Comparison of ENCODE assay signal across 20 cellular contexts in the genomic region with DNA sequence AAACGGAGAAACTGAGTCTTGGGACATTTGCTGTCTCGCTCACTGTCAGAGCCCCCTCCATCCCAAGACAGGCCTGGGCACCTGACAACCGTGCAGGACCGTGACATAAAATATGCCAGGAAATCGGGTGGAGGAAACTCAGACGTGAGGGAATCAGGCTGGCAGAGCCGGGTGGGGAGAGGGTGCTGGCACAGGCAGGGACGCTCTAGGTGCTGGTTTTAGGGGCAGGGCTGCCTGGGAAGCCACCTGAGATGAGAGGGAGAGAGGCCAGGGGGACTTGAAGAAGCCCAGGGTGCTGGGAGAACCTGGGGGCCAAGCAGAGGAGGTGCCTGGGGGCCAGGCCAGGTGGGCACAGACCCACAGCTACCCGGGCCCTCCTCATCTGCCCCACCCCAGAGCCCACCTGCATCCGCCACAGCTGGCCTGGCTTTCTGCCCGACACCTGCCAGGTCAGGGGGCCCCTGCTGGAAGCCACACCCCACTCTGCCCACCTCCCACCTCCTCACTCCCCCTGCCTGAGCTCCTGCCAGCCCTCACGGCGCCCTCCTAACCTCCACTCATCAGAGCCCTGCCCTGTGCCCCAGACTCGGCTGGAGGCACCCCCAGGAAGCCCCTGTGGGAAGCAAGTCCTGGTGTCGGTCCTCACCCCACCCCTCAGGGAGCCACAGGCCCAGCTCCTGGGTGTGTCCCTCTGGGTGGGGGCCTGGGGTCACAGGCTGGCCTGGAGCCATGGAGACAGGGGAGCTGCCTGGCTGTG. TPM values are rescaled to one million over a fixed set of nuclear protein-coding genes. Genes with fewer than 3 reads are reported as not detected.
DNase-seq lines count a peak whose midpoint lies in the region; ATAC-seq, FAIRE-seq and TF ChIP-seq lines count a peak whose summit lies in the region.
"Had no signal": no experiment of that assay in that cellular context is flagged by ENCODE, and none has a peak within 500 bp of the region (broad histone marks: within the 10 kb centered on the region; RNA-seq: fewer than 3 reads in every experiment).

No MANE protein-coding gene starts in this region.

- no peak overlapping the region for H3K27ac Mint-ChIP-seq in activated CD4-positive, alpha-beta memory T cell treated with anti-CD3 and anti-CD28 coated beads, Interleukin-2, amount 10 ng/mL, durations not matched to agents 7 days and 5 days
- no peak overlapping the region for H3K27ac Mint-ChIP-seq in glutamatergic neuron (ENCODE audit: unreplicated experiment)
- H3K27ac Mint-ChIP-seq: activated T-helper 2 cell treated with anti-CD3 and anti-CD28 coated beads, Interferon-gamma antibody, Interleukin-2, Interleukin-4, amounts not matched to agents 10 μg/mL and 5 μg/mL and 100 μg/mL, durations not matched to agents 14 hours and 24 hours and 36 hours; stimulated activated naive B cell treated with anti-CD40 and anti-IgM and Interleukin-4, amounts not matched to agents 10 μg/mL and 1 μg/mL and 100 μg/mL, for 72 hours; T-helper 1 cell treated with Interleukin-12 subunit alpha and Interleukin-12 subunit beta and Interleukin-4 antibody, amounts not matched to agents 30 μg/mL and 1 μg/mL, for 36 hours had no signal

- no peak overlapping the region for H2AFZ ChIP-seq in osteoblast (ENCODE audit: low read length)

- H3K4me2 ChIP-seq in BLaER1 treated with 17β-estradiol and CSF1 and Interleukin-3, amounts not matched to agents 10 nM and 100 nM = peak overlapping the region in 8 of 11 experiments; percentile 9 to 63 (median 39); a peak in 11 of 22 replicates
- H3K4me2 ChIP-seq in osteoblast (ENCODE audit: insufficient read depth, low read length) = no peak overlapping the region

- H3K4me1 Mint-ChIP-seq in activated CD4-positive, alpha-beta memory T cell treated with anti-CD3 and anti-CD28 coated beads, Interleukin-2, amount 10 ng/mL, durations not matched to agents 7 days and 5 days = no peaks in the 10 kb centered on the region
- no peaks in the 10 kb centered on the region for H3K4me1 Mint-ChIP-seq in glutamatergic neuron (ENCODE audit: low read depth, unreplicated experiment)
- H3K4me1 Mint-ChIP-seq: stimulated activated naive B cell treated with anti-CD40 and anti-IgM and Interleukin-4, amounts not matched to agents 10 μg/mL and 1 μg/mL and 100 μg/mL, for 72 hours had no signal

- no peak for TF ChIP-seq POLR2A in GM12892 (IDR thresholded peaks at IDR 0.05; ENCODE audit: low read depth, low read length)

- FAIRE-seq in GM12892 (lab: Jason Lieb, UNC) = no peak
- FAIRE-seq: HTR-8/SVneo had no signal

- H3K27me3 ChIP-seq in BLaER1 treated with 17β-estradiol and CSF1 and Interleukin-3, amounts not matched to agents 10 nM and 100 nM = no peaks in the 10 kb centered on the region
- peaks cover 7% of the 10 kb centered on the region for H3K27me3 ChIP-seq in osteoblast (ENCODE audit: insufficient read depth, low read length)

- no peaks in the 10 kb centered on the region for H3K79me2 ChIP-seq in osteoblast (ENCODE audit: insufficient read depth, low read length)

- no peak overlapping the region for H3K4me3 ChIP-seq in BLaER1 treated with 17β-estradiol and CSF1 and Interleukin-3, amounts not matched to agents 10 nM and 100 nM
- H3K4me3 ChIP-seq in osteoblast (ENCODE audit: insufficient read depth, low read length) = no peak overlapping the region
- H3K4me3 ChIP-seq: esophagus muscularis mucosa, left lung, tibial nerve had no signal

- TF ChIP-seq CTCF in osteoblast (IDR thresholded peaks at IDR 0.05; ENCODE audit: extremely low read depth, low read depth, low read length) = no peak
- TF ChIP-seq CTCF in glutamatergic neuron (IDR thresholded peaks at IDR 0.05; ENCODE audit: partially characterized antibody, unreplicated experiment) = no peak

- H3K36me3 Mint-ChIP-seq in activated CD4-positive, alpha-beta memory T cell treated with anti-CD3 and anti-CD28 coated beads, Interleukin-2, amount 10 ng/mL, durations not matched to agents 7 days and 5 days (ENCODE audit: low read depth) = no peaks in the 10 kb centered on the region
- peaks cover 8% of the 10 kb centered on the region for H3K36me3 Mint-ChIP-seq in glutamatergic neuron (ENCODE audit: unreplicated experiment)

- DNase-seq in GM12892 (ENCODE audit: insufficient read length) (peak; percentile 12), osteoblast (ENCODE audit: insufficient read length, low spot score, missing footprints) (peak; percentile 57), glutamatergic neuron (no peak), RKO (ENCODE audit: low spot score) (no peak), NCI-H2171 treated with DMSO at 0.1 percent for 48 hours (lab: John Stamatoyannopoulos, UW) (no peak)
- peak; percentile 6 for DNase-seq in activated CD4-positive, alpha-beta memory T cell treated with anti-CD3 and anti-CD28 coated beads, Interleukin-2, amount 10 ng/mL, durations not matched to agents 7 days and 5 days
- DNase-seq: HCEC 1CT; NCI-H446 treated with DMSO at 0.1 percent for 48 hours; SHP77; stimulated activated naive B cell treated with anti-CD40 and anti-IgM and Interleukin-4, amounts not matched to agents 10 μg/mL and 1 μg/mL and 100 μg/mL, for 72 hours had no signal

- H3K4me1 ChIP-seq in BLaER1 treated with 17β-estradiol and CSF1 and Interleukin-3, amounts not matched to agents 10 nM and 100 nM = peaks cover 0 to 19% (median 13%) of the 10 kb centered on the region in 10 experiments; a peak in 11 of 20 replicates
- no peaks in the 10 kb centered on the region for H3K4me1 ChIP-seq in osteoblast (ENCODE audit: insufficient read depth, low read length)
- H3K4me1 ChIP-seq: esophagus muscularis mucosa, left lung, tibial nerve had no signal

- no peak for ATAC-seq in GM19035 (IDR thresholded peaks at IDR 0.05; ENCODE audit: unreplicated experiment)
- ATAC-seq: left lung had no signal

- H3K27me3 Mint-ChIP-seq in activated CD4-positive, alpha-beta memory T cell treated with anti-CD3 and anti-CD28 coated beads, Interleukin-2, amount 10 ng/mL, durations not matched to agents 7 days and 5 days = no peaks in the 10 kb centered on the region
- H3K27me3 Mint-ChIP-seq in glutamatergic neuron (ENCODE audit: unreplicated experiment) = peaks cover 3% of the 10 kb centered on the region

- H3K9ac ChIP-seq in BLaER1 treated with 17β-estradiol and CSF1 and Interleukin-3, amounts not matched to agents 10 nM and 100 nM = no peak overlapping the region; a peak in 1 of 22 replicates

- no peak overlapping the region for H3K27ac ChIP-seq in BLaER1 treated with 17β-estradiol and CSF1 and Interleukin-3, amounts not matched to agents 10 nM and 100 nM
- H3K27ac ChIP-seq in osteoblast (ENCODE audit: low read depth, low read length) = no peak overlapping the region
- H3K27ac ChIP-seq: esophagus muscularis mucosa, left lung, tibial nerve, VCaP had no signal

- H3K9me3 ChIP-seq in BLaER1 treated with 17β-estradiol and CSF1 and Interleukin-3, amounts not matched to agents 10 nM and 100 nM (replicated peaks in 1 of 11) = peaks cover 27 to 33% (median 29%) of the 10 kb centered on the region in 11 experiments
- H3K9me3 ChIP-seq in osteoblast (ENCODE audit: low read depth, low read length) = peaks cover 4% of the 10 kb centered on the region

- H3K9me3 Mint-ChIP-seq in activated CD4-positive, alpha-beta memory T cell treated with anti-CD3 and anti-CD28 coated beads, Interleukin-2, amount 10 ng/mL, durations not matched to agents 7 days and 5 days = peaks cover 16% of the 10 kb centered on the region
- H3K9me3 Mint-ChIP-seq in glutamatergic neuron (ENCODE audit: unreplicated experiment) = peaks cover 7% of the 10 kb centered on the region

- 0 out of 22 replicates have a peak, but pooled peaks cover 0 to 4% (median 0%) of the 10 kb centered on the region in 11 experiments for H3K36me3 ChIP-seq in BLaER1 treated with 17β-estradiol and CSF1 and Interleukin-3, amounts not matched to agents 10 nM and 100 nM
- no peaks in the 10 kb centered on the region for H3K36me3 ChIP-seq in osteoblast (ENCODE audit: insufficient read depth, low read length)
- H3K36me3 ChIP-seq: esophagus muscularis mucosa, left lung, tibial nerve had no signal

- H3K4me3 Mint-ChIP-seq in activated CD4-positive, alpha-beta memory T cell treated with anti-CD3 and anti-CD28 coated beads, Interleukin-2, amount 10 ng/mL, durations not matched to agents 7 days and 5 days = no peak overlapping the region
- no peak overlapping the region for H3K4me3 Mint-ChIP-seq in glutamatergic neuron (ENCODE audit: unreplicated experiment)
- H3K4me3 Mint-ChIP-seq: stimulated activated naive B cell treated with anti-CD40 and anti-IgM and Interleukin-4, amounts not matched to agents 10 μg/mL and 1 μg/mL and 100 μg/mL, for 72 hours; T-helper 1 cell treated with Interleukin-12 subunit alpha and Interleukin-12 subunit beta and Interleukin-4 antibody, amounts not matched to agents 30 μg/mL and 1 μg/mL, for 36 hours had no signal

- CTCF ChIA-PET in activated CD4-positive, alpha-beta memory T cell treated with anti-CD3 and anti-CD28 coated beads, Interleukin-2, amount 10 ng/mL, durations not matched to agents 7 days and 5 days (lab: Charles Lee) = no interaction called here

- no peaks in the 10 kb centered on the region; a peak in 1 of 22 replicates for H4K20me1 ChIP-seq in BLaER1 treated with 17β-estradiol and CSF1 and Interleukin-3, amounts not matched to agents 10 nM and 100 nM
- no peaks in the 10 kb centered on the region for H4K20me1 ChIP-seq in osteoblast (ENCODE audit: insufficient read depth, low read length)

- POLR2A ChIA-PET in activated CD4-positive, alpha-beta memory T cell treated with anti-CD3 and anti-CD28 coated beads, Interleukin-2, amount 10 ng/mL, durations not matched to agents 7 days and 5 days (lab: Charles Lee) = no interaction called here

RNA-seq across cellular contexts. Expression of a gene that starts 27.3 kb away (rescaled TPM):
- polyA plus RNA-seq in GM12892 (2012; ENCODE audit: missing spikeins) = not detected
- total RNA-seq in activated CD4-positive, alpha-beta memory T cell treated with anti-CD3 and anti-CD28 coated beads, Interleukin-2, amount 10 ng/mL, durations not matched to agents 7 days and 5 days = not detected
- total RNA-seq in osteoblast (not detected in 2 replicates), glutamatergic neuron (ENCODE audit: unreplicated experiment) (not detected)
- total RNA-seq: activated T-helper 2 cell treated with anti-CD3 and anti-CD28 coated beads, Interferon-gamma antibody, Interleukin-2, Interleukin-4, amounts not matched to agents 10 μg/mL and 5 μg/mL and 100 μg/mL, durations not matched to agents 14 hours and 24 hours and 36 hours; cardiac septum; tibial nerve had no signal

RNA-seq across cellular contexts. Expression of a gene that starts 55.8 kb away (rescaled TPM):
- 0.04 TPM for polyA plus RNA-seq in GM12892 (2012; ENCODE audit: missing spikeins)
- not detected for total RNA-seq in activated CD4-positive, alpha-beta memory T cell treated with anti-CD3 and anti-CD28 coated beads, Interleukin-2, amount 10 ng/mL, durations not matched to agents 7 days and 5 days
- not detected in 2 replicates for total RNA-seq in osteoblast
- not detected for total RNA-seq in glutamatergic neuron (ENCODE audit: unreplicated experiment)
- total RNA-seq: activated T-helper 2 cell treated with anti-CD3 and anti-CD28 coated beads, Interferon-gamma antibody, Interleukin-2, Interleukin-4, amounts not matched to agents 10 μg/mL and 5 μg/mL and 100 μg/mL, durations not matched to agents 14 hours and 24 hours and 36 hours; left lung; tibial nerve had no signal

Comparison
In these comparisons a context has a peak if more than half of its experiments do, and no peak if none do; other contexts are left out.
1. DNase-seq: peak in GM12892 (single experiment), activated CD4-positive, alpha-beta memory T cell treated with anti-CD3 and anti-CD28 coated beads, Interleukin-2, amount 10 ng/mL, durations not matched to agents 7 days and 5 days (single experiment) and osteoblast (single experiment); none in glutamatergic neuron (single experiment), RKO (single experiment) and NCI-H2171 treated with DMSO at 0.1 percent for 48 hours (single experiment).